ENCODE assay signal across 8 cellular contexts in genomic region chr9:129737479-129738269, GRCh38. TPM values are rescaled to one million over a fixed set of nuclear protein-coding genes. Genes with fewer than 3 reads are reported as not detected.
DNase-seq lines count a peak whose midpoint lies in the region; ATAC-seq and TF ChIP-seq lines count a peak whose summit lies in the region.

No MANE protein-coding gene starts in this region.

- peaks cover 7% of the 10 kb centered on the region for H3K27me3 Mint-ChIP-seq in activated T-helper 1 cell treated with anti-CD3 and anti-CD28 coated beads, Interleukin-12 subunit alpha, Interleukin-12 subunit beta, Interleukin-2, Interleukin-4 antibody, amounts not matched to agents 30 ng/mL and 10 ng/mL and 1 ng/mL, durations not matched to agents 14 hours and 24 hours and 36 hours (ENCODE audit: insufficient read depth)
- no peaks in the 10 kb centered on the region for H3K27me3 Mint-ChIP-seq in natural killer cell treated with Interleukin-12 subunit alpha and Interleukin-12 subunit beta and Interleukin-15 and Interleukin-18, amount 100 ng/mL, for 72 hours

- intact Hi-C loops in activated T-helper 1 cell treated with anti-CD3 and anti-CD28 coated beads, Interleukin-12 subunit alpha, Interleukin-12 subunit beta, Interleukin-2, Interleukin-4 antibody, amounts not matched to agents 30 ng/mL and 10 ng/mL and 1 ng/mL, durations not matched to agents 14 hours and 24 hours and 36 hours (cut with micrococcal nuclease), result loop anchor here (1.0 kb wide), 3 partner anchors 46 to 95 kb away; partner anchors contain the start of gene ASB6

- no peaks in the 10 kb centered on the region for H3K36me3 Mint-ChIP-seq in activated T-helper 1 cell treated with anti-CD3 and anti-CD28 coated beads, Interleukin-12 subunit alpha, Interleukin-12 subunit beta, Interleukin-2, Interleukin-4 antibody, amounts not matched to agents 30 ng/mL and 10 ng/mL and 1 ng/mL, durations not matched to agents 14 hours and 24 hours and 36 hours (ENCODE audit: low read depth)
- H3K36me3 Mint-ChIP-seq in natural killer cell treated with Interleukin-12 subunit alpha and Interleukin-12 subunit beta and Interleukin-15 and Interleukin-18, amount 100 ng/mL, for 72 hours, result no peaks in the 10 kb centered on the region

- H3K4me1 Mint-ChIP-seq in activated T-helper 1 cell treated with anti-CD3 and anti-CD28 coated beads, Interleukin-12 subunit alpha, Interleukin-12 subunit beta, Interleukin-2, Interleukin-4 antibody, amounts not matched to agents 30 ng/mL and 10 ng/mL and 1 ng/mL, durations not matched to agents 14 hours and 24 hours and 36 hours (ENCODE audit: low read depth), result peaks cover 7% of the 10 kb centered on the region
- peaks cover 0 to 9% of the 10 kb centered on the region in 2 donors for H3K4me1 Mint-ChIP-seq in natural killer cell treated with Interleukin-12 subunit alpha and Interleukin-12 subunit beta and Interleukin-15 and Interleukin-18, amount 100 ng/mL, for 72 hours (ENCODE audit: low read depth in 2 of 2)

- in situ Hi-C loops in GM18951 (cut with MboI; ENCODE audit: low sequenced_read_pairs, unreplicated experiment), result no loop called here

- no peak for TF ChIP-seq EP300 in Ishikawa (IDR thresholded peaks at IDR 0.05; ENCODE audit: borderline replicate concordance)

- ATAC-seq in natural killer cell treated with Interleukin-12 subunit alpha and Interleukin-12 subunit beta and Interleukin-15 and Interleukin-18, amount 100 ng/mL, for 72 hours, result peak; percentile 86 to 87

- peak; percentile 83 for TF ChIP-seq RAD21 in Ishikawa (IDR thresholded peaks at IDR 0.05; ENCODE audit: low read depth)

- peak; percentile 35 for TF ChIP-seq POLR2A in GM18951 (IDR thresholded peaks at IDR 0.05; ENCODE audit: extremely low read depth, insufficient read depth, insufficient read length)

- peak overlapping the region; percentile 49 for H3K27ac Mint-ChIP-seq in activated T-helper 1 cell treated with anti-CD3 and anti-CD28 coated beads, Interleukin-12 subunit alpha, Interleukin-12 subunit beta, Interleukin-2, Interleukin-4 antibody, amounts not matched to agents 30 ng/mL and 10 ng/mL and 1 ng/mL, durations not matched to agents 14 hours and 24 hours and 36 hours
- peak overlapping the region in 1 of 2 donors; percentile 80 for H3K27ac Mint-ChIP-seq in natural killer cell treated with Interleukin-12 subunit alpha and Interleukin-12 subunit beta and Interleukin-15 and Interleukin-18, amount 100 ng/mL, for 72 hours

- no peaks in the 10 kb centered on the region for H3K9me3 Mint-ChIP-seq in activated T-helper 1 cell treated with anti-CD3 and anti-CD28 coated beads, Interleukin-12 subunit alpha, Interleukin-12 subunit beta, Interleukin-2, Interleukin-4 antibody, amounts not matched to agents 30 ng/mL and 10 ng/mL and 1 ng/mL, durations not matched to agents 14 hours and 24 hours and 36 hours
- H3K9me3 Mint-ChIP-seq in natural killer cell treated with Interleukin-12 subunit alpha and Interleukin-12 subunit beta and Interleukin-15 and Interleukin-18, amount 100 ng/mL, for 72 hours, result no peaks in the 10 kb centered on the region

- peak; percentile 88 for DNase-seq in AG08396 (ENCODE audit: low spot score)
- DNase-seq in RKO (ENCODE audit: low spot score), result peak; percentile 84
- DNase-seq in activated T-helper 1 cell treated with anti-CD3 and anti-CD28 coated beads, Interleukin-12 subunit alpha, Interleukin-12 subunit beta, Interleukin-2, Interleukin-4 antibody, amounts not matched to agents 30 ng/mL and 10 ng/mL and 1 ng/mL, durations not matched to agents 14 hours and 24 hours and 36 hours (ENCODE audit: low spot score), result peak; percentile 77
- peak; percentile 70 for DNase-seq in fibroblast of peridontal ligament (ENCODE audit: extremely low read depth)
- DNase-seq in natural killer cell treated with Interleukin-12 subunit alpha and Interleukin-12 subunit beta and Interleukin-15 and Interleukin-18, amount 100 ng/mL, for 72 hours (ENCODE audit: low spot score), result peak; percentile 88
- peak; percentile 82 for DNase-seq in stimulated activated naive CD4-positive, alpha-beta T cell treated with Interleukin-2 at 50 U/mL for 16 hours (lab: John Stamatoyannopoulos, UW)

- peak overlapping the region; percentile 64 for H3K4me3 Mint-ChIP-seq in activated T-helper 1 cell treated with anti-CD3 and anti-CD28 coated beads, Interleukin-12 subunit alpha, Interleukin-12 subunit beta, Interleukin-2, Interleukin-4 antibody, amounts not matched to agents 30 ng/mL and 10 ng/mL and 1 ng/mL, durations not matched to agents 14 hours and 24 hours and 36 hours
- peak overlapping the region; percentile 56 for H3K4me3 Mint-ChIP-seq in natural killer cell treated with Interleukin-12 subunit alpha and Interleukin-12 subunit beta and Interleukin-15 and Interleukin-18, amount 100 ng/mL, for 72 hours

TF ChIP-seq in Ishikawa, 13 proteins besides CTCF, POLR2A, EP300 and RAD21:
- TF ChIP-seq EGR1 (IDR thresholded peaks at IDR 0.05) (no peak), CREB1 (IDR thresholded peaks at IDR 0.05; ENCODE audit: low read depth) (no peak), YY1 (IDR thresholded peaks at IDR 0.05; ENCODE audit: low read depth) (peak; percentile 66; the same call in 1 of the 2 replicates), TEAD4 (IDR thresholded peaks at IDR 0.05) (no peak), TCF12 (IDR thresholded peaks at IDR 0.05; ENCODE audit: low read depth) (peak; percentile 38; the same call in 1 of the 2 replicates), NFIC (IDR thresholded peaks at IDR 0.05) (no peak), REST (IDR thresholded peaks at IDR 0.05; ENCODE audit: low read depth) (no peak), ZBTB7A (IDR thresholded peaks at IDR 0.05; ENCODE audit: low read depth) (peak; percentile 82), CEBPB (IDR thresholded peaks at IDR 0.05) (no peak), TAF1 (IDR thresholded peaks at IDR 0.05; ENCODE audit: low read depth) (no peak; the same call in 1 of the 2 replicates), FOXM1 (IDR thresholded peaks at IDR 0.05; ENCODE audit: borderline replicate concordance, low read depth) (no peak)
- TF ChIP-seq, protein P1, sequence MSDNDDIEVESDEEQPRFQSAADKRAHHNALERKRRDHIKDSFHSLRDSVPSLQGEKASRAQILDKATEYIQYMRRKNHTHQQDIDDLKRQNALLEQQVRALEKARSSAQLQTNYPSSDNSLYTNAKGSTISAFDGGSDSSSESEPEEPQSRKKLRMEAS (IDR thresholded peaks at IDR 0.05), result no peak
- TF ChIP-seq, protein P2, sequence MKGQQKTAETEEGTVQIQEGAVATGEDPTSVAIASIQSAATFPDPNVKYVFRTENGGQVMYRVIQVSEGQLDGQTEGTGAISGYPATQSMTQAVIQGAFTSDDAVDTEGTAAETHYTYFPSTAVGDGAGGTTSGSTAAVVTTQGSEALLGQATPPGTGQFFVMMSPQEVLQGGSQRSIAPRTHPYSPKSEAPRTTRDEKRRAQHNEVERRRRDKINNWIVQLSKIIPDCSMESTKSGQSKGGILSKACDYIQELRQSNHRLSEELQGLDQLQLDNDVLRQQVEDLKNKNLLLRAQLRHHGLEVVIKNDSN (IDR thresholded peaks at IDR 0.05), result no peak

RNA-seq across cellular contexts. Expression of gene PTGES, which starts 15.2 kb away (rescaled TPM):
- total RNA-seq in activated T-helper 1 cell treated with anti-CD3 and anti-CD28 coated beads, Interleukin-12 subunit alpha, Interleukin-12 subunit beta, Interleukin-2, Interleukin-4 antibody, amounts not matched to agents 30 ng/mL and 10 ng/mL and 1 ng/mL, durations not matched to agents 14 hours and 24 hours and 36 hours, result 0.16 TPM in 1 of 2 replicates, not detected in the other
- not detected for total RNA-seq in natural killer cell treated with Interleukin-12 subunit alpha and Interleukin-12 subunit beta and Interleukin-15 and Interleukin-18, amount 100 ng/mL, for 72 hours

Comparison
In these comparisons a context has a peak if more than half of its experiments do, and no peak if none do; other contexts are left out.
1. Peak in every context shown above with its lines: DNase-seq and ATAC-seq.